ENCODE assay signal across 8 cellular contexts in genomic region chr3:100254168-100254777, GRCh38. TPM values are rescaled to one million over a fixed set of nuclear protein-coding genes. Genes with fewer than 3 reads are reported as not detected.
DNase-seq lines count a peak whose midpoint lies in the region; ATAC-seq, FAIRE-seq and TF ChIP-seq lines count a peak whose summit lies in the region.

No MANE protein-coding gene starts in this region.

- CTCF ChIA-PET in AG04449 (lab: Yijun Ruan, JAX) (interaction anchor here (0.7 to 4.0 kb wide), 46 partner anchors 9 to 446 kb away, joined by 3 to 94 read pairs (median 5); partner anchors contain the start of gene CMSS1), GM10248 (lab: Yijun Ruan, JAX) (interaction anchor here (0.5 to 5.2 kb wide), 51 partner anchors 8 to 456 kb away, joined by 3 to 50 read pairs (median 4); partner anchors contain the start of gene CMSS1)

- no peaks in the 10 kb centered on the region for H3K27me3 Mint-ChIP-seq in activated T-helper 17 cell treated with anti-CD3 and anti-CD28 coated beads, Interleukin-2, amount 50 U/mL, for 72 hours
- no peaks in the 10 kb centered on the region for H3K27me3 Mint-ChIP-seq in osteocyte (ENCODE audit: unreplicated experiment)

- H3K4me1 Mint-ChIP-seq in activated T-helper 17 cell treated with anti-CD3 and anti-CD28 coated beads, Interleukin-2, amount 50 U/mL, for 72 hours: peaks cover 6% of the 10 kb centered on the region
- H3K4me1 Mint-ChIP-seq in osteocyte (ENCODE audit: unreplicated experiment): peaks cover 17% of the 10 kb centered on the region

- peak; percentile 44 for DNase-seq in AG04449 (ENCODE audit: low read depth, low spot score)
- DNase-seq in GM10248 (ENCODE audit: extremely low spot score): peak; percentile 55
- peak; percentile 17 for DNase-seq in NCI-H510A treated with DMSO at 0.1 percent for 48 hours (lab: John Stamatoyannopoulos, UW)
- peak; percentile 66 for DNase-seq in glomerular visceral epithelial cell (ENCODE audit: extremely low spot score)
- no peak for DNase-seq in osteocyte (ENCODE audit: extremely low spot score, unreplicated experiment)
- no peak for DNase-seq in GM12892 (ENCODE audit: insufficient read length)

- TF ChIP-seq CTCF in AG04449 (IDR thresholded peaks at IDR 0.05; ENCODE audit: insufficient read depth, low read length, missing control alignments): peak; percentile 64
- peak; percentile 66 for TF ChIP-seq CTCF in GM10248 (IDR thresholded peaks at IDR 0.05; ENCODE audit: control extremely low read depth, extremely low read depth, low read depth, missing control alignments)
- peak; percentile 90 for TF ChIP-seq CTCF in osteocyte (IDR thresholded peaks at IDR 0.05)

- no peak for TF ChIP-seq POLR2A in GM12892 (IDR thresholded peaks at IDR 0.05; ENCODE audit: low read depth, low read length)

- no peak for FAIRE-seq in GM12892 (lab: Jason Lieb, UNC)

- no peaks in the 10 kb centered on the region for H3K9me3 Mint-ChIP-seq in activated T-helper 17 cell treated with anti-CD3 and anti-CD28 coated beads, Interleukin-2, amount 50 U/mL, for 72 hours
- no peaks in the 10 kb centered on the region for H3K9me3 Mint-ChIP-seq in osteocyte (ENCODE audit: unreplicated experiment)

- H3K4me3 Mint-ChIP-seq in activated T-helper 17 cell treated with anti-CD3 and anti-CD28 coated beads, Interleukin-2, amount 50 U/mL, for 72 hours: no peak overlapping the region
- no peak overlapping the region for H3K4me3 Mint-ChIP-seq in osteocyte (ENCODE audit: unreplicated experiment)

- no peaks in the 10 kb centered on the region for H3K36me3 Mint-ChIP-seq in activated T-helper 17 cell treated with anti-CD3 and anti-CD28 coated beads, Interleukin-2, amount 50 U/mL, for 72 hours (ENCODE audit: low read depth)
- H3K36me3 Mint-ChIP-seq in osteocyte (ENCODE audit: unreplicated experiment): no peaks in the 10 kb centered on the region

- ATAC-seq in HG03108 (IDR thresholded peaks at IDR 0.05; ENCODE audit: unreplicated experiment): peak; percentile 80
- peak; percentile 67 for ATAC-seq in activated T-helper 17 cell treated with anti-CD3 and anti-CD28 coated beads, Interleukin-2, amount 50 U/mL, for 72 hours (replicated peaks)

- no peak overlapping the region for H3K4me3 ChIP-seq in AG04449 (ENCODE audit: low read depth, low read length)

- no peak overlapping the region for H3K27ac Mint-ChIP-seq in activated T-helper 17 cell treated with anti-CD3 and anti-CD28 coated beads, Interleukin-2, amount 50 U/mL, for 72 hours
- H3K27ac Mint-ChIP-seq in osteocyte (ENCODE audit: unreplicated experiment): no peak overlapping the region

- POLR2A ChIA-PET in AG04449 (lab: Yijun Ruan, JAX): interaction anchor here (0.6 kb wide), 1 partner anchor 181 kb away, joined by 4 read pairs; no protein-coding TSS in a partner anchor
- POLR2A ChIA-PET in GM10248 (lab: Yijun Ruan, JAX): no interaction called here

RNA-seq across cellular contexts. Expression of gene TBC1D23, which starts 6.5 kb away (rescaled TPM):
- 10 to 100 TPM; 26.5 to 28.6 TPM for total RNA-seq in activated T-helper 17 cell treated with anti-CD3 and anti-CD28 coated beads, Interleukin-2, amount 50 U/mL, for 72 hours
- total RNA-seq in osteocyte: 35.3 and 38.9 TPM in 2 replicates
- polyA plus RNA-seq in GM12892 (2012; ENCODE audit: missing spikeins): 10.2 TPM

Comparison
In these comparisons a context has a peak if more than half of its experiments do, and no peak if none do; other contexts are left out.
1. DNase-seq: peak in AG04449 (single experiment), GM10248 (single experiment), NCI-H510A treated with DMSO at 0.1 percent for 48 hours (single experiment) and glomerular visceral epithelial cell (single experiment); none in osteocyte (single experiment) and GM12892 (single experiment).
2. Peak in every context shown above with its lines, with median percentiles within 50 percentile points of each other: CTCF ChIP-seq.